Comparison of ENCODE assay signal across 1 cellular context in genomic region chr1:21022279-21023040, GRCh38.
TF ChIP-seq lines count a peak whose summit lies in the region.

No MANE protein-coding gene starts in this region.

TF ChIP-seq in HepG2, 621 proteins besides CTCF, POLR2A, EP300 and RAD21 (continued from another document and continues in another):
- TF ChIP-seq ZNF646 (CRISPR knock-in tag; IDR thresholded peaks at IDR 0.05) = no peak
- TF ChIP-seq PPARG (CRISPR knock-in tag; conservative IDR thresholded peaks at IDR 0.05) = peak; percentile 74
- no peak for TF ChIP-seq SOX13 (IDR thresholded peaks at IDR 0.05)
- peak in 1 of 2 experiments; percentile 81; a peak in 2 of 4 replicates for TF ChIP-seq SOX13 (CRISPR knock-in tag; conservative IDR thresholded peaks at IDR 0.05 in 1 of 2, IDR thresholded peaks at IDR 0.05 in 1 of 2)
- TF ChIP-seq ZNF878 (CRISPR knock-in tag; IDR thresholded peaks at IDR 0.05) = no peak; the same call in 1 of the 2 replicates
- no peak for TF ChIP-seq MEIS2 (CRISPR knock-in tag; IDR thresholded peaks at IDR 0.05)
- no peak for TF ChIP-seq MYC (CRISPR knock-in tag; IDR thresholded peaks at IDR 0.05; ENCODE audit: borderline replicate concordance)
- TF ChIP-seq, protein P1, sequence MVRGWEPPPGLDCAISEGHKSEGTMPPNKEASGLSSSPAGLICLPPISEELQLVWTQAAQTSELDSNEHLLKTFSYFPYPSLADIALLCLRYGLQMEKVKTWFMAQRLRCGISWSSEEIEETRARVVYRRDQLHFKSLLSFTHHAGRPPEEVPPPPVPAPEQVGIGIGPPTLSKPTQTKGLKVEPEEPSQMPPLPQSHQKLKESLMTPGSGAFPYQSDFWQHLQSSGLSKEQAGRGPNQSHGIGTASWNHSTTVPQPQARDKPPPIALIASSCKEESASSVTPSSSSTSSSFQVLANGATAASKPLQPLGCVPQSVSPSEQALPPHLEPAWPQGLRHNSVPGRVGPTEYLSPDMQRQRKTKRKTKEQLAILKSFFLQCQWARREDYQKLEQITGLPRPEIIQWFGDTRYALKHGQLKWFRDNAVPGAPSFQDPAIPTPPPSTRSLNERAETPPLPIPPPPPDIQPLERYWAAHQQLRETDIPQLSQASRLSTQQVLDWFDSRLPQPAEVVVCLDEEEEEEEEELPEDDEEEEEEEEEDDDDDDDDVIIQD (CRISPR knock-in tag; IDR thresholded peaks at IDR 0.05; ENCODE audit: low read depth) = peak; percentile 93
- TF ChIP-seq ARNTL (CRISPR knock-in tag; IDR thresholded peaks at IDR 0.05) = 0 out of 2 replicates have a peak, but pooled peaks have one; percentile 47
- TF ChIP-seq ZNF260 (CRISPR knock-in tag; IDR thresholded peaks at IDR 0.05; ENCODE audit: borderline replicate concordance, low read depth) = no peak
- TF ChIP-seq SPEN (CRISPR knock-in tag; IDR thresholded peaks at IDR 0.05; ENCODE audit: low read depth) = no peak
- TF ChIP-seq SMAD3 (CRISPR knock-in tag; IDR thresholded peaks at IDR 0.05) = peak; percentile 67; the same call in 1 of the 2 replicates
- no peak for TF ChIP-seq MXD1 (CRISPR knock-in tag; IDR thresholded peaks at IDR 0.05)
- TF ChIP-seq HCFC1 (IDR thresholded peaks at IDR 0.05; ENCODE audit: low read depth, low read length) = no peak
- no peak for TF ChIP-seq WIZ (CRISPR knock-in tag; IDR thresholded peaks at IDR 0.05)
- TF ChIP-seq ZSCAN5A (CRISPR knock-in tag; IDR thresholded peaks at IDR 0.05; ENCODE audit: borderline replicate concordance) = no peak
- 0 out of 2 replicates have a peak, but pooled peaks have one; percentile 33 for TF ChIP-seq GATAD1 (CRISPR knock-in tag; IDR thresholded peaks at IDR 0.05)
- TF ChIP-seq ZNF441 (CRISPR knock-in tag; IDR thresholded peaks at IDR 0.05; ENCODE audit: borderline replicate concordance) = no peak
- TF ChIP-seq, protein P2, sequence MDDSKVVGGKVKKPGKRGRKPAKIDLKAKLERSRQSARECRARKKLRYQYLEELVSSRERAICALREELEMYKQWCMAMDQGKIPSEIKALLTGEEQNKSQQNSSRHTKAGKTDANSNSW (CRISPR knock-in tag; IDR thresholded peaks at IDR 0.05; ENCODE audit: borderline replicate concordance) = no peak
- no peak for TF ChIP-seq NFAT5 (CRISPR knock-in tag; IDR thresholded peaks at IDR 0.05)
- TF ChIP-seq, protein P3, sequence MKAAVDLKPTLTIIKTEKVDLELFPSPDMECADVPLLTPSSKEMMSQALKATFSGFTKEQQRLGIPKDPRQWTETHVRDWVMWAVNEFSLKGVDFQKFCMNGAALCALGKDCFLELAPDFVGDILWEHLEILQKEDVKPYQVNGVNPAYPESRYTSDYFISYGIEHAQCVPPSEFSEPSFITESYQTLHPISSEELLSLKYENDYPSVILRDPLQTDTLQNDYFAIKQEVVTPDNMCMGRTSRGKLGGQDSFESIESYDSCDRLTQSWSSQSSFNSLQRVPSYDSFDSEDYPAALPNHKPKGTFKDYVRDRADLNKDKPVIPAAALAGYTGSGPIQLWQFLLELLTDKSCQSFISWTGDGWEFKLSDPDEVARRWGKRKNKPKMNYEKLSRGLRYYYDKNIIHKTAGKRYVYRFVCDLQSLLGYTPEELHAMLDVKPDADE (CRISPR knock-in tag; IDR thresholded peaks at IDR 0.05) = no peak
- no peak for TF ChIP-seq ZSCAN30 (CRISPR knock-in tag; IDR thresholded peaks at IDR 0.05)
- TF ChIP-seq ZNF124 (CRISPR knock-in tag; IDR thresholded peaks at IDR 0.05) = no peak
- TF ChIP-seq ZNF547 (CRISPR knock-in tag; IDR thresholded peaks at IDR 0.05) = no peak
- TF ChIP-seq, protein P4, sequence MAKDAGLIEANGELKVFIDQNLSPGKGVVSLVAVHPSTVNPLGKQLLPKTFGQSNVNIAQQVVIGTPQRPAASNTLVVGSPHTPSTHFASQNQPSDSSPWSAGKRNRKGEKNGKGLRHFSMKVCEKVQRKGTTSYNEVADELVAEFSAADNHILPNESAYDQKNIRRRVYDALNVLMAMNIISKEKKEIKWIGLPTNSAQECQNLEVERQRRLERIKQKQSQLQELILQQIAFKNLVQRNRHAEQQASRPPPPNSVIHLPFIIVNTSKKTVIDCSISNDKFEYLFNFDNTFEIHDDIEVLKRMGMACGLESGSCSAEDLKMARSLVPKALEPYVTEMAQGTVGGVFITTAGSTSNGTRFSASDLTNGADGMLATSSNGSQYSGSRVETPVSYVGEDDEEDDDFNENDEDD (CRISPR knock-in tag; IDR thresholded peaks at IDR 0.05; ENCODE audit: borderline replicate concordance) = no peak
- no peak for TF ChIP-seq REXO4 (CRISPR knock-in tag; IDR thresholded peaks at IDR 0.05; ENCODE audit: borderline replicate concordance)
- no peak for TF ChIP-seq TCF12 (IDR thresholded peaks at IDR 0.05)
- TF ChIP-seq TCF12 (CRISPR knock-in tag; IDR thresholded peaks at IDR 0.05) = no peak
- no peak for TF ChIP-seq POLR2AphosphoS2 (IDR thresholded peaks at IDR 0.05; ENCODE audit: low read depth, low read length)
- TF ChIP-seq SIN3A (IDR thresholded peaks at IDR 0.05; ENCODE audit: borderline replicate concordance, low read depth, low read length) = no peak
- no peak for TF ChIP-seq ZNF781 (CRISPR knock-in tag; IDR thresholded peaks at IDR 0.05; ENCODE audit: borderline replicate concordance, not compliant biosample characterization)
- TF ChIP-seq ZNF329 (CRISPR knock-in tag; IDR thresholded peaks at IDR 0.05; ENCODE audit: low read depth) = no peak
- TF ChIP-seq CCAR2 (optimal IDR thresholded peaks at IDR 0.05; ENCODE audit: low read depth, low read length) = no peak
- no peak for TF ChIP-seq FOXP1 (IDR thresholded peaks at IDR 0.05)
- TF ChIP-seq FOXP1 (CRISPR knock-in tag; IDR thresholded peaks at IDR 0.05) = peak; percentile 81
- TF ChIP-seq E2F5 (CRISPR knock-in tag; conservative IDR thresholded peaks at IDR 0.05) = no peak
- TF ChIP-seq, protein P5, sequence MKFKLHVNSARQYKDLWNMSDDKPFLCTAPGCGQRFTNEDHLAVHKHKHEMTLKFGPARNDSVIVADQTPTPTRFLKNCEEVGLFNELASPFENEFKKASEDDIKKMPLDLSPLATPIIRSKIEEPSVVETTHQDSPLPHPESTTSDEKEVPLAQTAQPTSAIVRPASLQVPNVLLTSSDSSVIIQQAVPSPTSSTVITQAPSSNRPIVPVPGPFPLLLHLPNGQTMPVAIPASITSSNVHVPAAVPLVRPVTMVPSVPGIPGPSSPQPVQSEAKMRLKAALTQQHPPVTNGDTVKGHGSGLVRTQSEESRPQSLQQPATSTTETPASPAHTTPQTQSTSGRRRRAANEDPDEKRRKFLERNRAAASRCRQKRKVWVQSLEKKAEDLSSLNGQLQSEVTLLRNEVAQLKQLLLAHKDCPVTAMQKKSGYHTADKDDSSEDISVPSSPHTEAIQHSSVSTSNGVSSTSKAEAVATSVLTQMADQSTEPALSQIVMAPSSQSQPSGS (CRISPR knock-in tag; IDR thresholded peaks at IDR 0.05) = peak; percentile 42; the same call in 1 of the 2 replicates
- no peak for TF ChIP-seq PHF5A (CRISPR knock-in tag; IDR thresholded peaks at IDR 0.05; ENCODE audit: low read depth, unreplicated experiment)
- no peak for TF ChIP-seq ZNF430 (CRISPR knock-in tag; IDR thresholded peaks at IDR 0.05)
- TF ChIP-seq ZNF460 (CRISPR knock-in tag; IDR thresholded peaks at IDR 0.05; ENCODE audit: borderline replicate concordance) = no peak
